Comparison of ENCODE assay signal across 16 cellular contexts in genomic region chr7:2112261-2113203, GRCh38.
DNase-seq lines count a peak whose midpoint lies in the region; ATAC-seq lines count a peak whose summit lies in the region.
"Had no signal": no experiment of that assay in that cellular context is flagged by ENCODE, and none has a peak within 500 bp of the region (broad histone marks: within the 10 kb centered on the region; RNA-seq: fewer than 3 reads in every experiment).

No MANE protein-coding gene starts in this region.

- peaks cover 19% of the 10 kb centered on the region for H3K36me3 Mint-ChIP-seq in activated T-cell treated with anti-CD3 and anti-CD28 coated beads, Interleukin-2, amount 50 U/mL, for 4 hours (ENCODE audit: insufficient read depth)
- H3K36me3 Mint-ChIP-seq in activated T-helper 1 cell treated with anti-CD3 and anti-CD28 coated beads, Interleukin-12 subunit alpha, Interleukin-12 subunit beta, Interleukin-2, Interleukin-4 antibody, amounts not matched to agents 30 ng/mL and 10 ng/mL and 1 ng/mL, durations not matched to agents 14 hours and 24 hours and 36 hours (ENCODE audit: low read depth): peaks cover 6% of the 10 kb centered on the region

- H3K9me3 Mint-ChIP-seq in activated T-cell treated with anti-CD3 and anti-CD28 coated beads, Interleukin-2, amount 50 U/mL, for 4 hours: no peaks in the 10 kb centered on the region
- no peaks in the 10 kb centered on the region for H3K9me3 Mint-ChIP-seq in activated T-helper 1 cell treated with anti-CD3 and anti-CD28 coated beads, Interleukin-12 subunit alpha, Interleukin-12 subunit beta, Interleukin-2, Interleukin-4 antibody, amounts not matched to agents 30 ng/mL and 10 ng/mL and 1 ng/mL, durations not matched to agents 14 hours and 24 hours and 36 hours
- peaks cover 0 to 2% of the 10 kb centered on the region in 2 donors for H3K9me3 Mint-ChIP-seq in stimulated activated naive CD8-positive, alpha-beta T cell treated with anti-CD3 and anti-CD28 coated beads, Interleukin-15, amount 100 ng/mL, for 72 hours

- no peaks in the 10 kb centered on the region for H3K27me3 Mint-ChIP-seq in activated T-cell treated with anti-CD3 and anti-CD28 coated beads, Interleukin-2, amount 50 U/mL, for 4 hours (ENCODE audit: low read depth)
- H3K27me3 Mint-ChIP-seq in activated T-helper 1 cell treated with anti-CD3 and anti-CD28 coated beads, Interleukin-12 subunit alpha, Interleukin-12 subunit beta, Interleukin-2, Interleukin-4 antibody, amounts not matched to agents 30 ng/mL and 10 ng/mL and 1 ng/mL, durations not matched to agents 14 hours and 24 hours and 36 hours (ENCODE audit: insufficient read depth): no peaks in the 10 kb centered on the region
- no peaks in the 10 kb centered on the region for H3K27me3 Mint-ChIP-seq in stimulated activated naive CD8-positive, alpha-beta T cell treated with anti-CD3 and anti-CD28 coated beads, Interleukin-15, amount 100 ng/mL, for 72 hours

- peaks cover 32% of the 10 kb centered on the region for H3K4me1 Mint-ChIP-seq in activated T-cell treated with anti-CD3 and anti-CD28 coated beads, Interleukin-2, amount 50 U/mL, for 4 hours (ENCODE audit: low read depth)
- H3K4me1 Mint-ChIP-seq in activated T-helper 1 cell treated with anti-CD3 and anti-CD28 coated beads, Interleukin-12 subunit alpha, Interleukin-12 subunit beta, Interleukin-2, Interleukin-4 antibody, amounts not matched to agents 30 ng/mL and 10 ng/mL and 1 ng/mL, durations not matched to agents 14 hours and 24 hours and 36 hours (ENCODE audit: low read depth): peaks cover 36% of the 10 kb centered on the region
- peaks cover 62% of the 10 kb centered on the region for H3K4me1 Mint-ChIP-seq in stimulated activated naive CD8-positive, alpha-beta T cell treated with anti-CD3 and anti-CD28 coated beads, Interleukin-15, amount 100 ng/mL, for 72 hours

- peak overlapping the region; percentile 23 for H3K27ac ChIP-seq in layer of hippocampus (ENCODE audit: low read depth, low read length)
- H3K27ac ChIP-seq: SJCRH30, transverse colon had no signal

- H3K27me3 ChIP-seq in layer of hippocampus (ENCODE audit: control insufficient read depth, insufficient read depth, low read length): no peaks in the 10 kb centered on the region
- H3K27me3 ChIP-seq: SJCRH30, transverse colon had no signal

- H3K27ac Mint-ChIP-seq in activated T-helper 1 cell treated with anti-CD3 and anti-CD28 coated beads, Interleukin-12 subunit alpha, Interleukin-12 subunit beta, Interleukin-2, Interleukin-4 antibody, amounts not matched to agents 30 ng/mL and 10 ng/mL and 1 ng/mL, durations not matched to agents 14 hours and 24 hours and 36 hours: no peak overlapping the region
- peak overlapping the region; percentile 55 to 88 for H3K27ac Mint-ChIP-seq in stimulated activated naive CD8-positive, alpha-beta T cell treated with anti-CD3 and anti-CD28 coated beads, Interleukin-15, amount 100 ng/mL, for 72 hours

- peak; percentile 25 to 33 for ATAC-seq in activated T-cell treated with anti-CD3 and anti-CD28 coated beads, Interleukin-2, amount 50 U/mL, for 4 hours
- ATAC-seq in stimulated activated naive CD8-positive, alpha-beta T cell treated with anti-CD3 and anti-CD28 coated beads, Interleukin-15, amount 100 ng/mL, for 72 hours: peak; percentile 63
- ATAC-seq in GM19395 (IDR thresholded peaks at IDR 0.05; ENCODE audit: unreplicated experiment): no peak

- intact Hi-C loops in activated T-helper 1 cell treated with anti-CD3 and anti-CD28 coated beads, Interleukin-12 subunit alpha, Interleukin-12 subunit beta, Interleukin-2, Interleukin-4 antibody, amounts not matched to agents 30 ng/mL and 10 ng/mL and 1 ng/mL, durations not matched to agents 14 hours and 24 hours and 36 hours (cut with micrococcal nuclease): loop anchor here (5.0 kb wide), 3 partner anchors 75 to 190 kb away; partner anchors contain the start of gene MAD1L1

- H3K4me3 Mint-ChIP-seq in activated T-cell treated with anti-CD3 and anti-CD28 coated beads, Interleukin-2, amount 50 U/mL, for 4 hours: peak overlapping the region; percentile 31
- peak overlapping the region; percentile 33 for H3K4me3 Mint-ChIP-seq in activated T-helper 1 cell treated with anti-CD3 and anti-CD28 coated beads, Interleukin-12 subunit alpha, Interleukin-12 subunit beta, Interleukin-2, Interleukin-4 antibody, amounts not matched to agents 30 ng/mL and 10 ng/mL and 1 ng/mL, durations not matched to agents 14 hours and 24 hours and 36 hours
- H3K4me3 Mint-ChIP-seq in stimulated activated naive CD8-positive, alpha-beta T cell treated with anti-CD3 and anti-CD28 coated beads, Interleukin-15, amount 100 ng/mL, for 72 hours: peak overlapping the region; percentile 65 to 76

- no peak for DNase-seq in activated T-cell treated with anti-CD3 and anti-CD28 coated beads, Interleukin-2, amount 50 U/mL, for 4 hours
- DNase-seq in activated T-cell treated with anti-CD3 and anti-CD28 coated beads, Interleukin-2, amount 50 U/mL, for 1 hour: no peak
- no peak for DNase-seq in activated T-helper 1 cell treated with anti-CD3 and anti-CD28 coated beads, Interleukin-12 subunit alpha, Interleukin-12 subunit beta, Interleukin-2, Interleukin-4 antibody, amounts not matched to agents 30 ng/mL and 10 ng/mL and 1 ng/mL, durations not matched to agents 14 hours and 24 hours and 36 hours (ENCODE audit: low spot score)
- DNase-seq in stimulated activated naive CD8-positive, alpha-beta T cell treated with anti-CD3 and anti-CD28 coated beads, Interleukin-15, amount 100 ng/mL, for 72 hours: no peak
- no peak for DNase-seq in SKM-1 (lab: John Stamatoyannopoulos, UW; ENCODE audit: unreplicated experiment)
- no peak for DNase-seq in GF-D8 (lab: John Stamatoyannopoulos, UW)
- DNase-seq: activated effector memory CD4-positive, alpha-beta T cell treated with anti-CD3 and anti-CD28 coated beads, Interleukin-2, amount 50 U/mL, for 16 hours; erythroblast; hippocampal formation; NCI-H2171; nucleus accumbens; SJCRH30; small intestine; transverse colon had no signal
